9 cellular contexts compared by ENCODE assay signal in genomic region chr6:159107451-159108260, GRCh38.
DNase-seq lines count a peak whose midpoint lies in the region; ATAC-seq, FAIRE-seq and TF ChIP-seq lines count a peak whose summit lies in the region.
"Had no signal": no experiment of that assay in that cellular context is flagged by ENCODE, and none has a peak within 500 bp of the region (broad histone marks: within the 10 kb centered on the region; RNA-seq: fewer than 3 reads in every experiment).

No MANE protein-coding gene starts in this region.

- no peaks in the 10 kb centered on the region for H3K79me1 ChIP-seq in H1 (ENCODE audit: low read depth, low read length)

- peak overlapping the region; percentile 36; the same call in 1 of the 2 replicates for H4K8ac ChIP-seq in H1 (ENCODE audit: extremely low read depth, insufficient read depth, low read length)

- CTCF ChIA-PET in activated CD4-positive, alpha-beta T cell treated with anti-CD3 and anti-CD28 coated beads for 36 hours (lab: Charles Lee), result interaction anchor here (0.7 to 16.1 kb wide), 19 partner anchors 9 to 134 kb away, joined by 3 to 413 read pairs (median 4); partner anchors contain the start of genes RSPH3 and TAGAP
- CTCF ChIA-PET in H1 (lab: Charles Lee; ENCODE audit: partially characterized antibody), result interaction anchor here (0.6 to 7.9 kb wide), 17 partner anchors 9 to 1209 kb away, joined by 3 to 144 read pairs (median 4); partner anchors contain the start of genes SYTL3 and TAGAP

- H2BK120ac ChIP-seq in H1 (replicated peaks; ENCODE audit: low read depth, low read length), result no peak overlapping the region

- peak; percentile 22 for DNase-seq in NCI-H1092 treated with DMSO at 0.1 percent for 48 hours (lab: John Stamatoyannopoulos, UW)
- DNase-seq in NCI-H1092 (lab: John Stamatoyannopoulos, UW), result no peak
- peak; percentile 68 for DNase-seq in activated CD4-positive, alpha-beta T cell treated with anti-CD3 and anti-CD28 coated beads for 36 hours
- peak in 1 of 2 experiments; percentile 35 for DNase-seq in H1 (ENCODE audit: low read depth in 1 of 2, low spot score in 2 of 2)
- DNase-seq in substantia nigra (lab: John Stamatoyannopoulos, UW), result peak in 1 of 49 donors; percentile 46
- no peak for DNase-seq in WERI-Rb-1

- no peak overlapping the region for H4K91ac ChIP-seq in H1 (replicated peaks; ENCODE audit: insufficient read length, low read length)

- peak overlapping the region; percentile 97; the same call in 1 of the 2 replicates for H2AFZ ChIP-seq in H1 (ENCODE audit: low read length)

- H3K4me2 ChIP-seq in H1 (ENCODE audit: insufficient read depth in 1 of 2, low read depth in 2 of 2, low read length in 2 of 2), result no peak overlapping the region

- no peak for TF ChIP-seq POLR2A in H1 (IDR thresholded peaks at IDR 0.05; ENCODE audit: control extremely low read depth in 1 of 2, low read depth in 2 of 2, low read length in 2 of 2)

- POLR2A ChIA-PET in activated CD4-positive, alpha-beta T cell treated with anti-CD3 and anti-CD28 coated beads for 36 hours (lab: Charles Lee), result interaction anchor here (0.6 to 2.0 kb wide), 10 partner anchors 8 to 615 kb away, joined by 3 to 6 read pairs (median 4); partner anchors contain the start of genes RSPH3 and TAGAP
- POLR2A ChIA-PET in H1 (lab: Charles Lee; ENCODE audit: partially characterized antibody), result interaction anchor here (0.7 to 1.9 kb wide), 4 partner anchors 20 to 108 kb away, joined by 3 to 4 read pairs (median 4); partner anchors contain the start of gene RSPH3

- no peaks in the 10 kb centered on the region for H3K27me3 Mint-ChIP-seq in activated CD4-positive, alpha-beta T cell treated with anti-CD3 and anti-CD28 coated beads for 36 hours

- FAIRE-seq in H1 (lab: Jason Lieb, UNC), result no peak
- FAIRE-seq: A204.1 had no signal

- no peak for TF ChIP-seq RAD21 in H1 (IDR thresholded peaks at IDR 0.05 in 1 of 2, conservative IDR thresholded peaks at IDR 0.05 in 1 of 2; ENCODE audit: low read depth in 2 of 2, low read length in 2 of 2)

- no peaks in the 10 kb centered on the region for H3K23me2 ChIP-seq in H1 (ENCODE audit: low read depth, low read length)

- peaks cover 74% of the 10 kb centered on the region for H3K4me1 Mint-ChIP-seq in activated CD4-positive, alpha-beta T cell treated with anti-CD3 and anti-CD28 coated beads for 36 hours

- ATAC-seq in activated CD4-positive, alpha-beta T cell treated with anti-CD3 and anti-CD28 coated beads for 36 hours, result peak; percentile 27
- no peak for ATAC-seq in HG03039 (IDR thresholded peaks at IDR 0.05; ENCODE audit: unreplicated experiment)
- no peak for ATAC-seq in GM21390 (IDR thresholded peaks at IDR 0.05; ENCODE audit: unreplicated experiment)

- no peak overlapping the region for H3K18ac ChIP-seq in H1 (ENCODE audit: extremely low read depth, low read length)

- H3K36me3 ChIP-seq in H1 (ENCODE audit: control insufficient read depth in 2 of 4, insufficient read depth in 4 of 4, low read length in 3 of 4) (no peaks in the 10 kb centered on the region), WERI-Rb-1 (no peaks in the 10 kb centered on the region)

- H3K4me1 ChIP-seq in H1 (replicated peaks in 1 of 4; ENCODE audit: control insufficient read depth in 3 of 4, insufficient read depth in 4 of 4, low read length in 3 of 4), result peaks cover 1 to 4% (median 2%) of the 10 kb centered on the region in 4 experiments; a peak in 6 of 7 replicates

- no peaks in the 10 kb centered on the region for H3K9me3 ChIP-seq in H1 (ENCODE audit: insufficient read depth in 2 of 2, low read depth in 1 of 2, low read length in 1 of 2)
- no peaks in the 10 kb centered on the region for H3K9me3 ChIP-seq in WERI-Rb-1 (ENCODE audit: severe bottlenecking)

- no peak overlapping the region for H2BK12ac ChIP-seq in H1 (ENCODE audit: low read depth, low read length)

- H3K14ac ChIP-seq in H1 (ENCODE audit: insufficient read length), result no peak overlapping the region

- H3K4me3 ChIP-seq in H1 (ENCODE audit: extremely low read depth in 1 of 4, insufficient read depth in 2 of 4, low read depth in 3 of 4, low read length in 4 of 4), result no peak overlapping the region
- no peak overlapping the region for H3K4me3 ChIP-seq in WERI-Rb-1 (ENCODE audit: low read depth, low read length)

- H4K20me1 ChIP-seq in H1 (replicated peaks in 1 of 2; ENCODE audit: control insufficient read depth in 1 of 2, insufficient read depth in 2 of 2, low read length in 2 of 2), result no peaks in the 10 kb centered on the region

- 0 out of 2 replicates have a peak overlapping the region, but pooled peaks have one; percentile 49 for H2AK5ac ChIP-seq in H1 (ENCODE audit: low read depth, low read length)

- H3K23ac ChIP-seq in H1 (ENCODE audit: insufficient read length), result no peak overlapping the region

- peak overlapping the region; percentile 89 for H3K27ac Mint-ChIP-seq in activated CD4-positive, alpha-beta T cell treated with anti-CD3 and anti-CD28 coated beads for 36 hours

- H2BK15ac ChIP-seq in H1 (ENCODE audit: low read length), result no peak overlapping the region

- H3K27ac ChIP-seq in H1 (ENCODE audit: low read depth, low read length) (no peak overlapping the region), substantia nigra (ENCODE audit: low read depth, low read length, poor library complexity, severe bottlenecking) (peak overlapping the region; percentile 82), WERI-Rb-1 (no peak overlapping the region)

- no peak overlapping the region for H3K4ac ChIP-seq in H1 (replicated peaks; ENCODE audit: insufficient read length, low read depth, low read length)

- no peak overlapping the region for H3K9ac ChIP-seq in H1 (replicated peaks in 1 of 4; ENCODE audit: extremely low read depth in 1 of 4, low read depth in 3 of 4, low read length in 3 of 4)

- no peak overlapping the region for H4K5ac ChIP-seq in H1 (ENCODE audit: insufficient read length, low read depth, low read length)

- no peaks in the 10 kb centered on the region for H3K79me2 ChIP-seq in H1 (ENCODE audit: control insufficient read depth in 1 of 2, insufficient read depth in 2 of 2, low read length in 2 of 2)

- TF ChIP-seq EP300 in H1 (IDR thresholded peaks at IDR 0.05; ENCODE audit: borderline replicate concordance in 1 of 2, low read depth in 2 of 2, low read length in 2 of 2), result no peak

- H3K27me3 ChIP-seq in H1 (replicated peaks in 1 of 4; ENCODE audit: control insufficient read depth in 3 of 4, extremely low read depth in 1 of 4, insufficient read depth in 3 of 4, low read length in 3 of 4), result no peaks in the 10 kb centered on the region; a peak in 1 of 7 replicates
- H3K27me3 ChIP-seq in WERI-Rb-1 (ENCODE audit: insufficient read depth, low read depth, severe bottlenecking), result no peaks in the 10 kb centered on the region

- H3K56ac ChIP-seq in H1 (replicated peaks; ENCODE audit: insufficient read length, low read depth, low read length), result no peak overlapping the region

- H3K36me3 Mint-ChIP-seq in activated CD4-positive, alpha-beta T cell treated with anti-CD3 and anti-CD28 coated beads for 36 hours (ENCODE audit: low read depth), result no peaks in the 10 kb centered on the region

- H3K4me3 Mint-ChIP-seq in activated CD4-positive, alpha-beta T cell treated with anti-CD3 and anti-CD28 coated beads for 36 hours, result peak overlapping the region; percentile 66

- intact Hi-C loops in activated CD4-positive, alpha-beta T cell treated with anti-CD3 and anti-CD28 coated beads for 36 hours (cut with DNase I, micrococcal nuclease), result loop anchor here (2.0 to 5.0 kb wide), 4 partner anchors 27 to 385 kb away; partner anchors contain the start of gene EZR (in 1 of the 2)

- H2BK5ac ChIP-seq in H1 (ENCODE audit: low read depth, low read length), result no peak overlapping the region

- 94% methylated on average over 19 of the region's 19 CpGs; no CpG with 5 or more reads in 1 of the 2 experiments for WGBS in H1 (ENCODE audit: extremely low coverage in 1 of 2, insufficient coverage in 1 of 2, insufficient read length in 1 of 2, insufficient replicate concordance in 2 of 2, low coverage in 1 of 2, low lambda C conversion rate in 2 of 2, missing lambda C conversion rate in 1 of 2), 2 experiments

- no peak overlapping the region for H2BK20ac ChIP-seq in H1 (ENCODE audit: low read length)

- TF ChIP-seq CTCF in H1 (IDR thresholded peaks at IDR 0.05; ENCODE audit: control extremely low read depth in 1 of 3, insufficient read depth in 1 of 3, low read depth in 1 of 3, low read length in 3 of 3), result no peak
- no peak for TF ChIP-seq CTCF in WERI-Rb-1 (IDR thresholded peaks at IDR 0.05; ENCODE audit: low read depth, low read length)

- H3K9me3 Mint-ChIP-seq in activated CD4-positive, alpha-beta T cell treated with anti-CD3 and anti-CD28 coated beads for 36 hours (ENCODE audit: low read depth), result no peaks in the 10 kb centered on the region

TF ChIP-seq in H1, 55 proteins besides CTCF, POLR2A, EP300 and RAD21 (continues in another document):
- no peak for TF ChIP-seq EGR1 (IDR thresholded peaks at IDR 0.05; ENCODE audit: borderline replicate concordance, low read depth, low read length)
- no peak for TF ChIP-seq MAX (IDR thresholded peaks at IDR 0.05)
- peak; percentile 50; the same call in 1 of the 2 replicates for TF ChIP-seq KDM1A (IDR thresholded peaks at IDR 0.05; ENCODE audit: borderline replicate concordance, low read length)

Comparison
In these comparisons a context has a peak if more than half of its experiments do, and no peak if none do; other contexts are left out.
1. DNase-seq: peak in NCI-H1092 treated with DMSO at 0.1 percent for 48 hours (single experiment) and activated CD4-positive, alpha-beta T cell treated with anti-CD3 and anti-CD28 coated beads for 36 hours (single experiment); none in NCI-H1092 (single experiment) and WERI-Rb-1 (single experiment).